Comparison of ENCODE assay signal across 8 cellular contexts in the genomic region with DNA sequence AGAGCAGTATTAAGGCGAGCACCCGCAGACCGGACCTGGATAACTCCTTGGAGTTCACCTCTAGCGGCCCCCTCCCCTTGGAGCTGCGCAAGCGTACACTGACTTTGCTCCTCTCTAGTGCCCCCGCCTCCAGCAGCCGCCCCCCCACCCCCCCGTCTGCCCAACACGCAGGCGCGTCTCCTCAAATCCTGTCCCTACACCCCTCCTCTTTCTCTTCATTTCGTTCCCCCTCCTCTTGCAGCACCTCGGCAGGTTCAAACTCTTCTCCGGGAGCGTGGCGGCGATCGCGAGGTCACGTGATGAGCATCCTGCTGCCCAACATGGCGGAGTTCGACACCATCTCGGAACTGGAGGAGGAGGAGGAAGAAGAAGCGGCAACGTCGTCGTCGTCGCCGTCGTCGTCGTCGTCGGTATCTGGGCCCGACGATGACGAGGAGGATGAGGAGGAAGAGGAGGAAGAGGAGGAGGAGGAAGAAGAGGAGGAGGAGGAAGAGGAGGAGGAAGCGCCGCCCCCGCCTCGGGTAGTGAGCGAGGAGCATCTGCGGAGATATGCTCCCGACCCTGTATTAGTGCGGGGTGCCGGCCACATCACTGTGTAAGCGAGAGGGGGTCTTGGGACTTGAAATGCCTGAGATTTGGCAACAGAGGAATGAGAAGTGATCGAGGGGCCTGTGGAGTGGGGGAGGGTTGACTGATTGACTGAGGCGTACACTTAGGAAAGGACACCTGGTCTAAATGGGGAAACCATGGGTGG. TPM values are rescaled to one million over a fixed set of nuclear protein-coding genes. Genes with fewer than 3 reads are reported as not detected.
DNase-seq lines count a peak whose midpoint lies in the region; ATAC-seq and TF ChIP-seq lines count a peak whose summit lies in the region.

Gene CHIC1 (plus strand): TSS at position 212 of the 754 bp plus-strand sequence. CDS start 88 bp downstream, at position 300.

- H3K4me2 ChIP-seq in OCI-LY3 (ENCODE audit: low read length) = peak within 1 kb of the TSS; percentile 91

- peaks cover 8 to 14% (median 9%) of the 10 kb centered on the region in 3 donors for H3K4me1 Mint-ChIP-seq in naive B cell

- no peaks in the 10 kb centered on the region for H3K27me3 Mint-ChIP-seq in naive B cell

- no peaks in the 10 kb centered on the region for H3K27me3 ChIP-seq in OCI-LY3 (ENCODE audit: low read depth, low read length)
- no peaks in the 10 kb centered on the region for H3K27me3 ChIP-seq in esophagus muscularis mucosa

- H3K4me1 ChIP-seq in OCI-LY3 (ENCODE audit: low read length) (peaks cover 11% of the 10 kb centered on the region), esophagus muscularis mucosa (peaks cover 0 to 23% (median 15%) of the 10 kb centered on the region in 4 donors)

- peak; percentile 73 to 75 for DNase-seq in activated T-cell treated with anti-CD3 and anti-CD28 coated beads, Interleukin-2, amount 50 U/mL, for 48 hours
- peak; percentile 93 for DNase-seq in esophagus muscularis mucosa (ENCODE audit: extremely low spot score)
- peak; percentile 66 for DNase-seq in naive B cell
- DNase-seq in stimulated activated CD8-positive, alpha-beta memory T cell treated with anti-CD3 and anti-CD28 coated beads, Interleukin-7, amount 100 ng/mL, for 4 hours (ENCODE audit: low read depth in 2 of 2) = peak; percentile 41 to 50

- H3K36me3 ChIP-seq in OCI-LY3 (replicated peaks; ENCODE audit: low read depth, low read length) = no peaks in the 10 kb centered on the region
- no peaks in the 10 kb centered on the region for H3K36me3 ChIP-seq in esophagus muscularis mucosa

- H3K9me3 Mint-ChIP-seq in naive B cell = peaks cover 0 to 8% (median 2%) of the 10 kb centered on the region in 7 donors

- H3K9ac ChIP-seq in OCI-LY3 (ENCODE audit: low read length) = peak within 1 kb of the TSS; percentile 87

- H3K4me3 ChIP-seq in OCI-LY3 (ENCODE audit: low read length) = peak within 1 kb of the TSS; percentile 82
- peak within 1 kb of the TSS; percentile 60 to 75 (median 69) for H3K4me3 ChIP-seq in esophagus muscularis mucosa

- peak within 1 kb of the TSS; percentile 77 for H3K27ac ChIP-seq in C4-2B
- peak within 1 kb of the TSS; percentile 61 for H3K27ac ChIP-seq in OCI-LY3 (ENCODE audit: low read length)
- H3K27ac ChIP-seq in esophagus muscularis mucosa (replicated peaks in 1 of 4) = peak within 1 kb of the TSS; percentile 84 to 88 (median 86)

- intact Hi-C loops in esophagus muscularis mucosa (cut with DNase I) = no loop called here

- TF ChIP-seq POLR2A in esophagus muscularis mucosa (IDR thresholded peaks at IDR 0.05; ENCODE audit: low read depth) = no peak

- H4K20me1 ChIP-seq in OCI-LY3 (ENCODE audit: insufficient read depth, low read length) = no peaks in the 10 kb centered on the region

- H3K4me3 Mint-ChIP-seq in naive B cell = peak within 1 kb of the TSS; percentile 90 to 99 (median 94)

- no peak for TF ChIP-seq CTCF in C4-2B (conservative IDR thresholded peaks at IDR 0.05)
- no peak for TF ChIP-seq CTCF in OCI-LY3 (IDR thresholded peaks at IDR 0.05; ENCODE audit: low read depth, low read length)
- no peak for TF ChIP-seq CTCF in esophagus muscularis mucosa (IDR thresholded peaks at IDR 0.05)

- WGBS in esophagus muscularis mucosa = 31% methylated on average over 51 of the region's 51 CpGs

- H2AFZ ChIP-seq in OCI-LY3 (ENCODE audit: low read depth, low read length) = peak within 1 kb of the TSS; percentile 95

- H3K9me3 ChIP-seq in OCI-LY3 (ENCODE audit: insufficient read depth, low read length) (no peaks in the 10 kb centered on the region), esophagus muscularis mucosa (no peaks in the 10 kb centered on the region)

- peaks cover 0 to 7% of the 10 kb centered on the region in 2 donors for H3K36me3 Mint-ChIP-seq in naive B cell

- peaks cover 12% of the 10 kb centered on the region for H3K79me2 ChIP-seq in OCI-LY3 (ENCODE audit: low read length)

- ATAC-seq in GM19395 (IDR thresholded peaks at IDR 0.05; ENCODE audit: unreplicated experiment) = peak; percentile 63
- peak; percentile 53 for ATAC-seq in HG03565 (IDR thresholded peaks at IDR 0.05; ENCODE audit: unreplicated experiment)
- ATAC-seq in naive B cell (ENCODE audit: low read depth in 2 of 2) = peak; percentile 75

- no peak for TF ChIP-seq EP300 in esophagus muscularis mucosa (IDR thresholded peaks at IDR 0.05)

- peak within 1 kb of the TSS; percentile 96 to 100 (median 98) for H3K27ac Mint-ChIP-seq in naive B cell

RNA-seq across cellular contexts. Expression of gene CHIC1, which starts in this region (rescaled TPM):
- total RNA-seq in esophagus muscularis mucosa = 10 to 100 TPM; 10.5 to 14.6 (median 11.7) TPM
- 1 to 10 TPM; 1.7 to 3.5 (median 2.1) TPM for polyA plus RNA-seq in naive B cell (ENCODE audit: low read depth in 6 of 6)

Comparison
In these comparisons a context has a peak if more than half of its experiments do, and no peak if none do; other contexts are left out.
1. Peak in every context shown above with its lines: DNase-seq, ATAC-seq, H3K4me3 ChIP-seq and H3K27ac ChIP-seq.